ENCODE assay signal across 1 cellular context in the genomic region with DNA sequence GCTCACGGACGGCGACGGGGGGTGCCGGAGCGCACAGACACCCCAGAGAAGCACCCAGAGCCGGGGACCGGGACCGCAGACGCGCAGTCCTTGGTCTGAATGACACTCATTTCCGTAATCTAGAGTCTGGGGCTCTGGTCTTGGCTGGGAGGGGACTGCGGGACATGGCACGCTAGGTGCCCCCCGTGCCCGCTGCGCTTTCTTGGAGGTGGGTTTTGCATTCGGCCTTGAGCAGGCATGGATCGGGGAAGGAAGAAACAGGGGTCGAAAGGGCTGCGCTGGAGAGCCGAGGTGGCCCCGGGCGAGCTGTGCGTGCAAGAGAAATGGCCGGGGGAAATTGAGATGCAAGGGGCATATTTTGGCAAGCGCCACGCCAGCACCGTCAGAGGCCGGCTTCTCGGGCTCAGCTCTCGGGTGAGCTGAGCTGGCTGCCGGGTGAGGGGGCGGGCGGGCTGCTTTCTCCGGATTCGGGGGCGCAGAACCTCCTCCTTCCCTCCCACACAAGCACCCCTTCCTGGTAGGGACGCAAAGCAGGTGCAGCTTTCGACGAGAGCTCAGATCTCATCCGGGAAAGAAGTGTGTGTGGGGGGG.
TF ChIP-seq lines count a peak whose summit lies in the region.

No MANE protein-coding gene starts in this region.

TF ChIP-seq in SK-N-SH, 30 proteins besides CTCF, POLR2A, EP300 and RAD21 (continued from another document):
- TF ChIP-seq REST (IDR thresholded peaks at IDR 0.05; ENCODE audit: low read depth, low read length) = no peak
- TF ChIP-seq, protein P1, sequence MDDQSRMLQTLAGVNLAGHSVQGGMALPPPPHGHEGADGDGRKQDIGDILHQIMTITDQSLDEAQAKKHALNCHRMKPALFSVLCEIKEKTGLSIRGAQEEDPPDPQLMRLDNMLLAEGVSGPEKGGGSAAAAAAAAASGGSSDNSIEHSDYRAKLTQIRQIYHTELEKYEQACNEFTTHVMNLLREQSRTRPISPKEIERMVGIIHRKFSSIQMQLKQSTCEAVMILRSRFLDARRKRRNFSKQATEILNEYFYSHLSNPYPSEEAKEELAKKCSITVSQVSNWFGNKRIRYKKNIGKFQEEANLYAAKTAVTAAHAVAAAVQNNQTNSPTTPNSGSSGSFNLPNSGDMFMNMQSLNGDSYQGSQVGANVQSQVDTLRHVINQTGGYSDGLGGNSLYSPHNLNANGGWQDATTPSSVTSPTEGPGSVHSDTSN (IDR thresholded peaks at IDR 0.05) = no peak
- no peak for TF ChIP-seq FOSL2 (IDR thresholded peaks at IDR 0.05; ENCODE audit: borderline replicate concordance, low read depth)
- no peak for TF ChIP-seq MEF2A (IDR thresholded peaks at IDR 0.05; ENCODE audit: borderline replicate concordance, low read depth)
- TF ChIP-seq MXI1 (IDR thresholded peaks at IDR 0.05; ENCODE audit: low read depth, low read length) = no peak
- TF ChIP-seq RCOR1 (IDR thresholded peaks at IDR 0.05; ENCODE audit: low read length) = no peak
- no peak for TF ChIP-seq RFX5 (IDR thresholded peaks at IDR 0.05; ENCODE audit: low read length)
- TF ChIP-seq GABPA (IDR thresholded peaks at IDR 0.05; ENCODE audit: low read depth) = no peak
- no peak for TF ChIP-seq ZBTB33 (IDR thresholded peaks at IDR 0.05; ENCODE audit: borderline replicate concordance, low read depth)
- no peak for TF ChIP-seq GATA2 (CRISPR knock-in tag; IDR thresholded peaks at IDR 0.05)
- no peak for TF ChIP-seq NRF1 (IDR thresholded peaks at IDR 0.05; ENCODE audit: low read depth, low read length)
- no peak for TF ChIP-seq FOXM1 (IDR thresholded peaks at IDR 0.05; ENCODE audit: low read depth)
- TF ChIP-seq CHD2 (IDR thresholded peaks at IDR 0.05; ENCODE audit: low read length, partially characterized antibody) = no peak
